ENCODE assay signal across 16 cellular contexts in genomic region chr12:41992692-41993215, GRCh38.
A peak's percentile ranks its signal among the peaks of the same experiment; 100 is the strongest.
DNase-seq lines count a peak whose midpoint lies in the region; ATAC-seq and TF ChIP-seq lines count a peak whose summit lies in the region.
"Had no signal": no experiment of that assay in that cellular context is flagged by ENCODE, and none has a peak within 500 bp of the region (broad histone marks: within the 10 kb centered on the region; RNA-seq: fewer than 3 reads in every experiment).

No MANE protein-coding gene starts in this region.

- CTCF ChIA-PET in HEK293T (lab: Yijun Ruan, JAX) = no interaction called here

- peaks cover 6% of the 10 kb centered on the region for H3K4me1 Mint-ChIP-seq in neural crest cell
- peaks cover 5 to 6% of the 10 kb centered on the region in 2 donors for H3K4me1 Mint-ChIP-seq in stimulated activated naive B cell treated with anti-CD40 and anti-IgM and Interleukin-4, amounts not matched to agents 10 μg/mL and 1 μg/mL and 100 μg/mL, for 72 hours
- H3K4me1 Mint-ChIP-seq: T-cell had no signal

- peak overlapping the region; percentile 1 for H3K27ac Mint-ChIP-seq in neural crest cell (ENCODE audit: unreplicated experiment)
- H3K27ac Mint-ChIP-seq in stimulated activated naive B cell treated with anti-CD40 and anti-IgM and Interleukin-4, amounts not matched to agents 10 μg/mL and 1 μg/mL and 100 μg/mL, for 72 hours = no peak overlapping the region
- H3K27ac Mint-ChIP-seq: T-cell had no signal

- peaks cover 8% of the 10 kb centered on the region for H3K9me3 Mint-ChIP-seq in neural crest cell
- peaks cover 0 to 8% of the 10 kb centered on the region in 2 donors for H3K9me3 Mint-ChIP-seq in stimulated activated naive B cell treated with anti-CD40 and anti-IgM and Interleukin-4, amounts not matched to agents 10 μg/mL and 1 μg/mL and 100 μg/mL, for 72 hours
- H3K9me3 Mint-ChIP-seq: T-cell had no signal

- ATAC-seq in stimulated activated naive B cell treated with anti-CD40 and anti-IgM and Interleukin-4, amounts not matched to agents 10 μg/mL and 1 μg/mL and 100 μg/mL, for 72 hours (replicated peaks) = no peak
- no peak for ATAC-seq in GM21447 (IDR thresholded peaks at IDR 0.05; ENCODE audit: unreplicated experiment)
- ATAC-seq: K562, SK-N-SH treated with all-trans-retinoic acid at 6 μM for 48 hours, T-cell had no signal

- DNase-seq in NCI-H510A treated with DMSO at 0.1 percent for 48 hours (lab: John Stamatoyannopoulos, UW) = peak; percentile 63
- no peak for DNase-seq in NCI-H510A (lab: John Stamatoyannopoulos, UW)
- DNase-seq in HEK293T (ENCODE audit: extremely low spot score) = no peak
- no peak for DNase-seq in SK-N-MC (ENCODE audit: low read depth, low spot score)
- DNase-seq in neural crest cell (ENCODE audit: low read depth, low spot score) = no peak
- DNase-seq in KG1 (lab: John Stamatoyannopoulos, UW) = no peak
- DNase-seq in stimulated activated naive B cell treated with anti-CD40 and anti-IgM and Interleukin-4, amounts not matched to agents 10 μg/mL and 1 μg/mL and 100 μg/mL, for 72 hours = no peak
- DNase-seq: C1 segment of cervical spinal cord, H7, NCI-H1436, NCI-H2029 treated with DMSO at 0.1 percent for 48 hours, SHP77, T-cell had no signal

- H3K4me3 ChIP-seq in SK-N-MC = no peak overlapping the region
- H3K4me3 ChIP-seq: K562 had no signal

- no peaks in the 10 kb centered on the region for H3K9me3 ChIP-seq in SK-N-MC (ENCODE audit: low read depth, low read length)

- no peaks in the 10 kb centered on the region for H3K36me3 Mint-ChIP-seq in neural crest cell (ENCODE audit: low read depth)
- peaks cover 0 to 3% of the 10 kb centered on the region in 2 donors for H3K36me3 Mint-ChIP-seq in stimulated activated naive B cell treated with anti-CD40 and anti-IgM and Interleukin-4, amounts not matched to agents 10 μg/mL and 1 μg/mL and 100 μg/mL, for 72 hours
- H3K36me3 Mint-ChIP-seq: T-cell had no signal

- POLR2A ChIA-PET in HEK293T (lab: Yijun Ruan, JAX) = interaction anchor here (0.8 kb wide), 1 partner anchor 585 kb away, joined by 3 read pairs; no protein-coding TSS in a partner anchor

- H3K4me3 Mint-ChIP-seq in neural crest cell = no peak overlapping the region
- H3K4me3 Mint-ChIP-seq in stimulated activated naive B cell treated with anti-CD40 and anti-IgM and Interleukin-4, amounts not matched to agents 10 μg/mL and 1 μg/mL and 100 μg/mL, for 72 hours = no peak overlapping the region
- H3K4me3 Mint-ChIP-seq: T-cell had no signal

- peak overlapping the region; percentile 1; the same call in 1 of the 2 replicates for H3K27ac ChIP-seq in SK-N-MC

- H3K36me3 ChIP-seq in SK-N-MC (ENCODE audit: insufficient read depth, low read length) = no peaks in the 10 kb centered on the region

- no peak for TF ChIP-seq CTCF in neural crest cell (conservative IDR thresholded peaks at IDR 0.05)

- H3K9ac ChIP-seq in SK-N-MC (ENCODE audit: insufficient read length) = no peak overlapping the region

- H3K27me3 Mint-ChIP-seq in neural crest cell (ENCODE audit: low read depth) = no peaks in the 10 kb centered on the region
- H3K27me3 Mint-ChIP-seq in stimulated activated naive B cell treated with anti-CD40 and anti-IgM and Interleukin-4, amounts not matched to agents 10 μg/mL and 1 μg/mL and 100 μg/mL, for 72 hours = no peaks in the 10 kb centered on the region

TF ChIP-seq in HEK293T, 16 proteins besides CTCF, POLR2A, EP300 and RAD21:
- TF ChIP-seq NFRKB (IDR thresholded peaks at IDR 0.05) (no peak), PKNOX1 (IDR thresholded peaks at IDR 0.05) (peak; percentile 47)
